In the genomic region with DNA sequence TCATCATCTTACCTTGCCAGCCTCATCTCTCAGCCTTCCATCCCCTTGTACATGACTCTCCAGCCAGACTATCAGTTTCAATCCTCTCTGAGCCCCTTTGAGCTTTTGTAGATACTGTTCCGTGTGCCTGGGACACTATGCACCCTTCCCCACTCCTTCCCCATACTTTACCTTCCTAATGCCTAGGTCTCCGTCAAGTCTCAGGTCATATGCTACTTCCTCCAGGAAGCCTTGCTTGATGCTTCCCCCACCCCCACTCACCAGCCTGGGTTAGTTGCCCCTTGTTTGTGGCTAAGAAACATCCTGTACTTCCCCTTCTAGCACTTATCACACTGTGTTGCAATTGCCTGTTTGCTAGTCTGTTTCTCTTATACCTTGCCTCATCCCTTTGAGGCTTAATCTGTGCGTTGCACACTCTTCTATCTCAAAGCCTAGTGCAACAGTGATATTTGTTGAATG, we compare ENCODE assay signal across 9 cellular contexts. TPM values are rescaled to one million over a fixed set of nuclear protein-coding genes. Genes with fewer than 3 reads are reported as not detected.
DNase-seq lines count a peak whose midpoint lies in the region; ATAC-seq and TF ChIP-seq lines count a peak whose summit lies in the region.
"Had no signal": no experiment of that assay in that cellular context is flagged by ENCODE, and none has a peak within 500 bp of the region (broad histone marks: within the 10 kb centered on the region; RNA-seq: fewer than 3 reads in every experiment).

No MANE protein-coding gene starts in this region.

- whole genome bisulfite sequencing in neuronal stem cell (ENCODE audit: extremely low coverage in 2 of 2, insufficient read length in 2 of 2, insufficient replicate concordance in 1 of 2), 2 donors: no CpG with 5 or more reads among the region's 3 CpGs

- H3K4me3 ChIP-seq in SU-DHL-6 (ENCODE audit: insufficient read depth, low read length, poor library complexity, severe bottlenecking) (no peak overlapping the region), skin epidermis (no peak overlapping the region), brain microvascular endothelial cell (ENCODE audit: low read depth, low read length) (no peak overlapping the region), neuronal stem cell (ENCODE audit: low read length in 2 of 2) (no peak overlapping the region)

- peaks cover 57% of the 10 kb centered on the region for H3K4me1 Mint-ChIP-seq in activated naive CD8-positive, alpha-beta T cell treated with anti-CD3 and anti-CD28 coated beads, Interleukin-2, amount 10 ng/mL, durations not matched to agents 7 days and 5 days

- no peak overlapping the region for H4K8ac ChIP-seq in neuronal stem cell (ENCODE audit: low read depth, low read length)

- no peaks in the 10 kb centered on the region for H3K36me3 ChIP-seq in SU-DHL-6 (ENCODE audit: low read length)
- H3K36me3 ChIP-seq in brain microvascular endothelial cell (replicated peaks): no peaks in the 10 kb centered on the region
- no peaks in the 10 kb centered on the region for H3K36me3 ChIP-seq in neuronal stem cell (replicated peaks in 1 of 2; ENCODE audit: control insufficient read depth in 2 of 2, insufficient read depth in 2 of 2, low read length in 2 of 2)

- H2AFZ ChIP-seq in SU-DHL-6 (ENCODE audit: low read depth, low read length, severe bottlenecking) (peak overlapping the region; percentile 1), neuronal stem cell (ENCODE audit: low read length) (no peak overlapping the region)

- H3K9me3 Mint-ChIP-seq in activated naive CD8-positive, alpha-beta T cell treated with anti-CD3 and anti-CD28 coated beads, Interleukin-2, amount 10 ng/mL, durations not matched to agents 7 days and 5 days: no peaks in the 10 kb centered on the region

- 0 out of 2 replicates have a peak, but pooled peaks cover 6% of the 10 kb centered on the region for H3F3A ChIP-seq in SU-DHL-6 (ENCODE audit: insufficient read depth)

- H2BK15ac ChIP-seq in neuronal stem cell (ENCODE audit: low read length): no peak overlapping the region

- in situ Hi-C loops in brain microvascular endothelial cell (cut with HindIII; ENCODE audit: low pct_ligation_motif_present, low sequenced_read_pairs): no loop called here

- no peak overlapping the region for H3K27ac Mint-ChIP-seq in activated naive CD8-positive, alpha-beta T cell treated with anti-CD3 and anti-CD28 coated beads, Interleukin-2, amount 10 ng/mL, durations not matched to agents 7 days and 5 days

- H3K9me3 ChIP-seq in SU-DHL-6 (ENCODE audit: insufficient read depth, low read length) (no peaks in the 10 kb centered on the region), neuronal stem cell (replicated peaks in 1 of 2; ENCODE audit: control insufficient read depth in 2 of 2, insufficient read depth in 1 of 2, low read depth in 1 of 2, low read length in 2 of 2) (no peaks in the 10 kb centered on the region)

- H2BK12ac ChIP-seq in neuronal stem cell (ENCODE audit: low read length): no peak overlapping the region

- POLR2A ChIA-PET in activated naive CD8-positive, alpha-beta T cell treated with anti-CD3 and anti-CD28 coated beads, Interleukin-2, amount 10 ng/mL, durations not matched to agents 7 days and 5 days (lab: Charles Lee): interaction anchor here (0.6 to 6.6 kb wide), 8 partner anchors 8 to 306 kb away, joined by 3 to 52 read pairs (median 5); a partner anchor contains a TSS

- no peaks in the 10 kb centered on the region for H3K27me3 Mint-ChIP-seq in activated naive CD8-positive, alpha-beta T cell treated with anti-CD3 and anti-CD28 coated beads, Interleukin-2, amount 10 ng/mL, durations not matched to agents 7 days and 5 days

- no peak overlapping the region for H3K4me3 Mint-ChIP-seq in activated naive CD8-positive, alpha-beta T cell treated with anti-CD3 and anti-CD28 coated beads, Interleukin-2, amount 10 ng/mL, durations not matched to agents 7 days and 5 days

- TF ChIP-seq CTCF in SU-DHL-6 (IDR thresholded peaks at IDR 0.05; ENCODE audit: insufficient read depth, low read length, poor library complexity, severe bottlenecking): no peak
- no peak for TF ChIP-seq CTCF in brain microvascular endothelial cell (IDR thresholded peaks at IDR 0.05; ENCODE audit: low read depth, low read length, missing control alignments)

- H3K9me2 ChIP-seq in SU-DHL-6 (replicated peaks; ENCODE audit: insufficient read depth, low read length): no peaks in the 10 kb centered on the region

- peak; percentile 33 for ATAC-seq in GM18870 (IDR thresholded peaks at IDR 0.05; ENCODE audit: unreplicated experiment)
- peak; percentile 71 for ATAC-seq in activated naive CD8-positive, alpha-beta T cell treated with anti-CD3 and anti-CD28 coated beads, Interleukin-2, amount 10 ng/mL, durations not matched to agents 7 days and 5 days (ENCODE audit: low read depth)

- H3K4me1 ChIP-seq in neuronal stem cell (ENCODE audit: control insufficient read depth in 2 of 2, insufficient read depth in 1 of 2, low read depth in 1 of 2, low read length in 2 of 2): no peaks in the 10 kb centered on the region

- H3K27ac ChIP-seq in SU-DHL-6 (ENCODE audit: low read depth, low read length): peak overlapping the region; percentile 37
- peak overlapping the region in 13 of 21 experiments; percentile 7 to 98 (median 70) for H3K27ac ChIP-seq in skin epidermis
- no peak overlapping the region for H3K27ac ChIP-seq in brain microvascular endothelial cell
- H3K27ac ChIP-seq in neuronal stem cell (replicated peaks; ENCODE audit: low read length): no peak overlapping the region
- H3K27ac ChIP-seq: KMS-11 had no signal

- no peak overlapping the region for H3K4ac ChIP-seq in neuronal stem cell (ENCODE audit: low read length)

- no peak overlapping the region for H2BK5ac ChIP-seq in neuronal stem cell (ENCODE audit: low read length)

- H4K91ac ChIP-seq in neuronal stem cell (ENCODE audit: low read depth, low read length, poor library complexity): no peak overlapping the region

- no peak overlapping the region for H2AK5ac ChIP-seq in neuronal stem cell (ENCODE audit: low read depth, low read length)

- H3K4me2 ChIP-seq in SU-DHL-6 (ENCODE audit: low read depth, low read length, poor library complexity, severe bottlenecking): peak overlapping the region; percentile 22
- no peak overlapping the region for H3K4me2 ChIP-seq in neuronal stem cell (ENCODE audit: insufficient read depth, low read length, poor library complexity, severe bottlenecking)
- H3K4me2 ChIP-seq: KMS-11 had no signal

- H3K36me3 Mint-ChIP-seq in activated naive CD8-positive, alpha-beta T cell treated with anti-CD3 and anti-CD28 coated beads, Interleukin-2, amount 10 ng/mL, durations not matched to agents 7 days and 5 days: no peaks in the 10 kb centered on the region

- H3K9ac ChIP-seq in SU-DHL-6 (ENCODE audit: low read length) (peak overlapping the region; percentile 9; the same call in 1 of the 2 replicates), neuronal stem cell (ENCODE audit: low read depth, low read length, poor library complexity) (no peak overlapping the region)
- H3K9ac ChIP-seq: KMS-11 had no signal

- H3K14ac ChIP-seq in neuronal stem cell (ENCODE audit: low read length): no peak overlapping the region

- peak; percentile 65 for DNase-seq in activated naive CD8-positive, alpha-beta T cell treated with anti-CD3 and anti-CD28 coated beads, Interleukin-2, amount 10 ng/mL, durations not matched to agents 7 days and 5 days
- DNase-seq in brain microvascular endothelial cell: no peak
- DNase-seq in DMS79 (lab: John Stamatoyannopoulos, UW): no peak
- DNase-seq in NCI-H526 (lab: John Stamatoyannopoulos, UW): no peak
- no peak for DNase-seq in neuronal stem cell (ENCODE audit: low spot score)

- H3K23ac ChIP-seq in neuronal stem cell (ENCODE audit: low read depth, low read length, poor library complexity): no peak overlapping the region

- no peaks in the 10 kb centered on the region for H3K79me2 ChIP-seq in SU-DHL-6 (ENCODE audit: insufficient read depth, low read length)

- H3K79me1 ChIP-seq in neuronal stem cell (ENCODE audit: low read depth, low read length): no peaks in the 10 kb centered on the region

- no peak overlapping the region for H3K18ac ChIP-seq in neuronal stem cell (ENCODE audit: low read length)

- H3K27me3 ChIP-seq in SU-DHL-6 (ENCODE audit: low read length): no peaks in the 10 kb centered on the region
- no peaks in the 10 kb centered on the region for H3K27me3 ChIP-seq in brain microvascular endothelial cell (replicated peaks)
- H3K27me3 ChIP-seq in neuronal stem cell (ENCODE audit: control insufficient read depth in 3 of 3, insufficient read depth in 3 of 3, low read depth in 1 of 3, low read length in 3 of 3): peaks cover 0 to 22% (median 0%) of the 10 kb centered on the region in 3 experiments

- no peaks in the 10 kb centered on the region for H4K20me1 ChIP-seq in SU-DHL-6 (ENCODE audit: low read depth, low read length)

- no peak overlapping the region for H2BK120ac ChIP-seq in neuronal stem cell (ENCODE audit: low read depth, low read length)

RNA-seq across cellular contexts. Expression of a gene that starts 6.7 kb away (rescaled TPM):
- total RNA-seq in activated naive CD8-positive, alpha-beta T cell treated with anti-CD3 and anti-CD28 coated beads, Interleukin-2, amount 10 ng/mL, durations not matched to agents 7 days and 5 days: 10 to 100 TPM; 75.6 to 83.1 TPM
- 45.2 TPM for polyA plus RNA-seq in neuronal stem cell (2013, experiment 1 of 2)
- polyA plus RNA-seq in neuronal stem cell (2013, experiment 2 of 2): 48.2 TPM

Comparison
In these comparisons a context has a peak if more than half of its experiments do, and no peak if none do; other contexts are left out.
1. H3K27ac ChIP-seq: peak in SU-DHL-6 (single experiment) and skin epidermis (13 of 21); none in brain microvascular endothelial cell (single experiment) and neuronal stem cell (single experiment).